In the genomic region with DNA sequence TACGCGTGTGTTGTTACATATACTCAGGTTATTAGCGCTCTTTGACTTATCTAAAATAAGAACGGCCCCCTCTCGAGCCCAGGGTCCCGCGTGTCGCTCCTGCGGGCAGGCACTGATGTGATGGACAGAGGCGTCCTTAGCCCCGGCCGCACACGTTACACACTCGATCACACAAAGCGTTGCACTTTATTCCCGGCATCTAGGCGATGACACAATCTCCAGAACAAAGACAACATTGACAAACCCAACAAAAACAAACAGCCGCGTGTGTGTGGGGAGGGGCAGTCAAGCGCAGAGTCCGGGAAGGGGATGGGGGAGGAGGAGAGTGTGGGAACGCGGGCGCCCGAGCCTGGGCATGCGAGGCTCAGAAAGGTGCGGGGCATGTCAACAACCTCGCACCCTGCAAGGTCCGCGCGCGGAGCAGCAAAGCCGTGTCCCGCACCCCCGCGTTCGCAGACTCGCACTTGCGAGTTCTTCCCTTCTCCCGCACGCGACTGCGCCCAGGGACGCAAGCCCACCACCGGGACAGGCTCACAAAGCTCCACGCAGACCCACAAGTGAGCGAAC, we compare ENCODE assay signal across 1 cellular context.
TF ChIP-seq lines count a peak whose summit lies in the region.

No MANE protein-coding gene starts in this region.

TF ChIP-seq in K562, 482 proteins besides CTCF, POLR2A, EP300 and RAD21 (continues in another document):
- TF ChIP-seq SRSF7 (optimal IDR thresholded peaks at IDR 0.05; ENCODE audit: low read depth, low read length) (no peak), EGR1 (conservative IDR thresholded peaks at IDR 0.05) (peak; percentile 37; the same call in 1 of the 2 replicates), NFE2L1 (tag; IDR thresholded peaks at IDR 0.05; ENCODE audit: borderline replicate concordance, low read depth) (no peak), ETS2 (tag; IDR thresholded peaks at IDR 0.05; ENCODE audit: borderline replicate concordance, poor library complexity, severe bottlenecking) (no peak), CEBPB (tag; IDR thresholded peaks at IDR 0.05) (peak; percentile 21; the same call in 1 of the 2 replicates), ZNF311 (CRISPR knock-in tag; IDR thresholded peaks at IDR 0.05) (no peak), PHB2 (IDR thresholded peaks at IDR 0.05; ENCODE audit: low read depth) (no peak), MXI1 (IDR thresholded peaks at IDR 0.05; ENCODE audit: low read depth, low read length) (no peak), EZH2 (IDR thresholded peaks at IDR 0.05; ENCODE audit: borderline replicate concordance, low read depth, low read length) (no peak), TBP (optimal IDR thresholded peaks at IDR 0.05; ENCODE audit: low read depth, low read length) (peak; percentile 12), ZNF3 (CRISPR knock-in tag; IDR thresholded peaks at IDR 0.05) (no peak), KAT8 (IDR thresholded peaks at IDR 0.05; ENCODE audit: low read depth) (no peak), NFXL1 (CRISPR knock-in tag; IDR thresholded peaks at IDR 0.05) (no peak), KHSRP (IDR thresholded peaks at IDR 0.05) (no peak), NRF1 (conservative IDR thresholded peaks at IDR 0.05 in 1 of 2, IDR thresholded peaks at IDR 0.05 in 1 of 2) (peak in 1 of 2 experiments; percentile 44; a peak in 2 of 4 replicates), E2F3 (CRISPR knock-in tag; IDR thresholded peaks at IDR 0.05) (no peak), CCAR2 (IDR thresholded peaks at IDR 0.05; ENCODE audit: low read depth, low read length) (no peak), CBX2 (IDR thresholded peaks at IDR 0.05; ENCODE audit: insufficient read depth, low read length, poor library complexity, severe bottlenecking) (no peak), SMARCB1 (IDR thresholded peaks at IDR 0.05; ENCODE audit: insufficient read length, low read depth) (no peak), ZNF507 (tag; conservative IDR thresholded peaks at IDR 0.05) (no peak), BACH1 (tag; IDR thresholded peaks at IDR 0.05) (no peak), RUNX1 (IDR thresholded peaks at IDR 0.05; ENCODE audit: low read depth) (no peak), CXXC5 (CRISPR knock-in tag; IDR thresholded peaks at IDR 0.05) (peak; percentile 53)
- TF ChIP-seq, protein P1, sequence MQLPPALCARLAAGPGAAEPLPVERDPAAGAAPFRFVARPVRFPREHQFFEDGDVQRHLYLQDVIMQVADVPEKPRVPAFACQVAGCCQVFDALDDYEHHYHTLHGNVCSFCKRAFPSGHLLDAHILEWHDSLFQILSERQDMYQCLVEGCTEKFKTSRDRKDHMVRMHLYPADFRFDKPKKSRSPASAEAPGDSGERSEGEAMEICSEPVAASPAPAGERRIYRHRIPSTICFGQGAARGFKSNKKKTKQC (CRISPR knock-in tag; IDR thresholded peaks at IDR 0.05) = no peak
- TF ChIP-seq, protein P2, sequence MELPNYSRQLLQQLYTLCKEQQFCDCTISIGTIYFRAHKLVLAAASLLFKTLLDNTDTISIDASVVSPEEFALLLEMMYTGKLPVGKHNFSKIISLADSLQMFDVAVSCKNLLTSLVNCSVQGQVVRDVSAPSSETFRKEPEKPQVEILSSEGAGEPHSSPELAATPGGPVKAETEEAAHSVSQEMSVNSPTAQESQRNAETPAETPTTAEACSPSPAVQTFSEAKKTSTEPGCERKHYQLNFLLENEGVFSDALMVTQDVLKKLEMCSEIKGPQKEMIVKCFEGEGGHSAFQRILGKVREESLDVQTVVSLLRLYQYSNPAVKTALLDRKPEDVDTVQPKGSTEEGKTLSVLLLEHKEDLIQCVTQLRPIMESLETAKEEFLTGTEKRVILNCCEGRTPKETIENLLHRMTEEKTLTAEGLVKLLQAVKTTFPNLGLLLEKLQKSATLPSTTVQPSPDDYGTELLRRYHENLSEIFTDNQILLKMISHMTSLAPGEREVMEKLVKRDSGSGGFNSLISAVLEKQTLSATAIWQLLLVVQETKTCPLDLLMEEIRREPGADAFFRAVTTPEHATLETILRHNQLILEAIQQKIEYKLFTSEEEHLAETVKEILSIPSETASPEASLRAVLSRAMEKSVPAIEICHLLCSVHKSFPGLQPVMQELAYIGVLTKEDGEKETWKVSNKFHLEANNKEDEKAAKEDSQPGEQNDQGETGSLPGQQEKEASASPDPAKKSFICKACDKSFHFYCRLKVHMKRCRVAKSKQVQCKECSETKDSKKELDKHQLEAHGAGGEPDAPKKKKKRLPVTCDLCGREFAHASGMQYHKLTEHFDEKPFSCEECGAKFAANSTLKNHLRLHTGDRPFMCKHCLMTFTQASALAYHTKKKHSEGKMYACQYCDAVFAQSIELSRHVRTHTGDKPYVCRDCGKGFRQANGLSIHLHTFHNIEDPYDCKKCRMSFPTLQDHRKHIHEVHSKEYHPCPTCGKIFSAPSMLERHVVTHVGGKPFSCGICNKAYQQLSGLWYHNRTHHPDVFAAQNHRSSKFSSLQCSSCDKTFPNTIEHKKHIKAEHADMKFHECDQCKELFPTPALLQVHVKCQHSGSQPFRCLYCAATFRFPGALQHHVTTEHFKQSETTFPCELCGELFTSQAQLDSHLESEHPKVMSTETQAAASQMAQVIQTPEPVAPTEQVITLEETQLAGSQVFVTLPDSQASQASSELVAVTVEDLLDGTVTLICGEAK (IDR thresholded peaks at IDR 0.05) = 0 out of 2 replicates have a peak, but pooled peaks have one; percentile 18
- TF ChIP-seq, protein P2 (CRISPR knock-in tag; IDR thresholded peaks at IDR 0.05) = no peak
- TF ChIP-seq, protein P3, sequence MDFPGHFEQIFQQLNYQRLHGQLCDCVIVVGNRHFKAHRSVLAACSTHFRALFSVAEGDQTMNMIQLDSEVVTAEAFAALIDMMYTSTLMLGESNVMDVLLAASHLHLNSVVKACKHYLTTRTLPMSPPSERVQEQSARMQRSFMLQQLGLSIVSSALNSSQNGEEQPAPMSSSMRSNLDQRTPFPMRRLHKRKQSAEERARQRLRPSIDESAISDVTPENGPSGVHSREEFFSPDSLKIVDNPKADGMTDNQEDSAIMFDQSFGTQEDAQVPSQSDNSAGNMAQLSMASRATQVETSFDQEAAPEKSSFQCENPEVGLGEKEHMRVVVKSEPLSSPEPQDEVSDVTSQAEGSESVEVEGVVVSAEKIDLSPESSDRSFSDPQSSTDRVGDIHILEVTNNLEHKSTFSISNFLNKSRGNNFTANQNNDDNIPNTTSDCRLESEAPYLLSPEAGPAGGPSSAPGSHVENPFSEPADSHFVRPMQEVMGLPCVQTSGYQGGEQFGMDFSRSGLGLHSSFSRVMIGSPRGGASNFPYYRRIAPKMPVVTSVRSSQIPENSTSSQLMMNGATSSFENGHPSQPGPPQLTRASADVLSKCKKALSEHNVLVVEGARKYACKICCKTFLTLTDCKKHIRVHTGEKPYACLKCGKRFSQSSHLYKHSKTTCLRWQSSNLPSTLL (IDR thresholded peaks at IDR 0.05) = no peak
- TF ChIP-seq, protein P4, sequence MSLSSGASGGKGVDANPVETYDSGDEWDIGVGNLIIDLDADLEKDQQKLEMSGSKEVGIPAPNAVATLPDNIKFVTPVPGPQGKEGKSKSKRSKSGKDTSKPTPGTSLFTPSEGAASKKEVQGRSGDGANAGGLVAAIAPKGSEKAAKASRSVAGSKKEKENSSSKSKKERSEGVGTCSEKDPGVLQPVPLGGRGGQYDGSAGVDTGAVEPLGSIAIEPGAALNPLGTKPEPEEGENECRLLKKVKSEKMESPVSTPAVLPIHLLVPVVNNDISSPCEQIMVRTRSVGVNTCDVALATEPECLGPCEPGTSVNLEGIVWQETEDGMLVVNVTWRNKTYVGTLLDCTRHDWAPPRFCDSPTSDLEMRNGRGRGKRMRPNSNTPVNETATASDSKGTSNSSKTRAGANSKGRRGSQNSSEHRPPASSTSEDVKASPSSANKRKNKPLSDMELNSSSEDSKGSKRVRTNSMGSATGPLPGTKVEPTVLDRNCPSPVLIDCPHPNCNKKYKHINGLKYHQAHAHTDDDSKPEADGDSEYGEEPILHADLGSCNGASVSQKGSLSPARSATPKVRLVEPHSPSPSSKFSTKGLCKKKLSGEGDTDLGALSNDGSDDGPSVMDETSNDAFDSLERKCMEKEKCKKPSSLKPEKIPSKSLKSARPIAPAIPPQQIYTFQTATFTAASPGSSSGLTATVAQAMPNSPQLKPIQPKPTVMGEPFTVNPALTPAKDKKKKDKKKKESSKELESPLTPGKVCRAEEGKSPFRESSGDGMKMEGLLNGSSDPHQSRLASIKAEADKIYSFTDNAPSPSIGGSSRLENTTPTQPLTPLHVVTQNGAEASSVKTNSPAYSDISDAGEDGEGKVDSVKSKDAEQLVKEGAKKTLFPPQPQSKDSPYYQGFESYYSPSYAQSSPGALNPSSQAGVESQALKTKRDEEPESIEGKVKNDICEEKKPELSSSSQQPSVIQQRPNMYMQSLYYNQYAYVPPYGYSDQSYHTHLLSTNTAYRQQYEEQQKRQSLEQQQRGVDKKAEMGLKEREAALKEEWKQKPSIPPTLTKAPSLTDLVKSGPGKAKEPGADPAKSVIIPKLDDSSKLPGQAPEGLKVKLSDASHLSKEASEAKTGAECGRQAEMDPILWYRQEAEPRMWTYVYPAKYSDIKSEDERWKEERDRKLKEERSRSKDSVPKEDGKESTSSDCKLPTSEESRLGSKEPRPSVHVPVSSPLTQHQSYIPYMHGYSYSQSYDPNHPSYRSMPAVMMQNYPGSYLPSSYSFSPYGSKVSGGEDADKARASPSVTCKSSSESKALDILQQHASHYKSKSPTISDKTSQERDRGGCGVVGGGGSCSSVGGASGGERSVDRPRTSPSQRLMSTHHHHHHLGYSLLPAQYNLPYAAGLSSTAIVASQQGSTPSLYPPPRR (CRISPR knock-in tag; IDR thresholded peaks at IDR 0.05; ENCODE audit: borderline replicate concordance) = no peak
- TF ChIP-seq, protein P5, sequence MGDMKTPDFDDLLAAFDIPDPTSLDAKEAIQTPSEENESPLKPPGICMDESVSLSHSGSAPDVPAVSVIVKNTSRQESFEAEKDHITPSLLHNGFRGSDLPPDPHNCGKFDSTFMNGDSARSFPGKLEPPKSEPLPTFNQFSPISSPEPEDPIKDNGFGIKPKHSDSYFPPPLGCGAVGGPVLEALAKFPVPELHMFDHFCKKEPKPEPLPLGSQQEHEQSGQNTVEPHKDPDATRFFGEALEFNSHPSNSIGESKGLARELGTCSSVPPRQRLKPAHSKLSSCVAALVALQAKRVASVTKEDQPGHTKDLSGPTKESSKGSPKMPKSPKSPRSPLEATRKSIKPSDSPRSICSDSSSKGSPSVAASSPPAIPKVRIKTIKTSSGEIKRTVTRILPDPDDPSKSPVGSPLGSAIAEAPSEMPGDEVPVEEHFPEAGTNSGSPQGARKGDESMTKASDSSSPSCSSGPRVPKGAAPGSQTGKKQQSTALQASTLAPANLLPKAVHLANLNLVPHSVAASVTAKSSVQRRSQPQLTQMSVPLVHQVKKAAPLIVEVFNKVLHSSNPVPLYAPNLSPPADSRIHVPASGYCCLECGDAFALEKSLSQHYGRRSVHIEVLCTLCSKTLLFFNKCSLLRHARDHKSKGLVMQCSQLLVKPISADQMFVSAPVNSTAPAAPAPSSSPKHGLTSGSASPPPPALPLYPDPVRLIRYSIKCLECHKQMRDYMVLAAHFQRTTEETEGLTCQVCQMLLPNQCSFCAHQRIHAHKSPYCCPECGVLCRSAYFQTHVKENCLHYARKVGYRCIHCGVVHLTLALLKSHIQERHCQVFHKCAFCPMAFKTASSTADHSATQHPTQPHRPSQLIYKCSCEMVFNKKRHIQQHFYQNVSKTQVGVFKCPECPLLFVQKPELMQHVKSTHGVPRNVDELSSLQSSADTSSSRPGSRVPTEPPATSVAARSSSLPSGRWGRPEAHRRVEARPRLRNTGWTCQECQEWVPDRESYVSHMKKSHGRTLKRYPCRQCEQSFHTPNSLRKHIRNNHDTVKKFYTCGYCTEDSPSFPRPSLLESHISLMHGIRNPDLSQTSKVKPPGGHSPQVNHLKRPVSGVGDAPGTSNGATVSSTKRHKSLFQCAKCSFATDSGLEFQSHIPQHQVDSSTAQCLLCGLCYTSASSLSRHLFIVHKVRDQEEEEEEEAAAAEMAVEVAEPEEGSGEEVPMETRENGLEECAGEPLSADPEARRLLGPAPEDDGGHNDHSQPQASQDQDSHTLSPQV (IDR thresholded peaks at IDR 0.05) = no peak
- TF ChIP-seq, protein P6, sequence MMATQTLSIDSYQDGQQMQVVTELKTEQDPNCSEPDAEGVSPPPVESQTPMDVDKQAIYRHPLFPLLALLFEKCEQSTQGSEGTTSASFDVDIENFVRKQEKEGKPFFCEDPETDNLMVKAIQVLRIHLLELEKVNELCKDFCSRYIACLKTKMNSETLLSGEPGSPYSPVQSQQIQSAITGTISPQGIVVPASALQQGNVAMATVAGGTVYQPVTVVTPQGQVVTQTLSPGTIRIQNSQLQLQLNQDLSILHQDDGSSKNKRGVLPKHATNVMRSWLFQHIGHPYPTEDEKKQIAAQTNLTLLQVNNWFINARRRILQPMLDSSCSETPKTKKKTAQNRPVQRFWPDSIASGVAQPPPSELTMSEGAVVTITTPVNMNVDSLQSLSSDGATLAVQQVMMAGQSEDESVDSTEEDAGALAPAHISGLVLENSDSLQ (IDR thresholded peaks at IDR 0.05) = peak; percentile 59
